In genomic region chr12:121626087-121626852, GRCh38 we compare ENCODE assay signal across 8 cellular contexts. TPM values are rescaled to one million over a fixed set of nuclear protein-coding genes. Genes with fewer than 3 reads are reported as not detected.
DNase-seq lines count a peak whose midpoint lies in the region; ATAC-seq and TF ChIP-seq lines count a peak whose summit lies in the region.

ORAI1 (plus strand) TSS chr12:121626530.

- peak within 1 kb of the TSS; percentile 88 for H3K27ac ChIP-seq in cardiac muscle cell

- H3K4me3 Mint-ChIP-seq in type B pancreatic cell = peak within 1 kb of the TSS; percentile 90

- TF ChIP-seq CTCF in GM12875 (IDR thresholded peaks at IDR 0.05; ENCODE audit: borderline replicate concordance, insufficient read depth, low read depth, low read length) = no peak
- no peak for TF ChIP-seq CTCF in cardiac muscle cell (IDR thresholded peaks at IDR 0.05; ENCODE audit: low read depth, low read length)
- TF ChIP-seq CTCF in type B pancreatic cell (conservative IDR thresholded peaks at IDR 0.05) = no peak

- H3K4me1 ChIP-seq in adipocyte (ENCODE audit: control insufficient read depth, insufficient read depth, low read length) (peaks cover 20% of the 10 kb centered on the region), cardiac muscle cell (ENCODE audit: low read depth) (peaks cover 17% of the 10 kb centered on the region)

- H3K27me3 Mint-ChIP-seq in type B pancreatic cell = no peaks in the 10 kb centered on the region

- peak; percentile 72 for ATAC-seq in HG02763 (IDR thresholded peaks at IDR 0.05; ENCODE audit: unreplicated experiment)

- DNase-seq in NCI-H1436 treated with DMSO at 0.1 percent for 48 hours (lab: John Stamatoyannopoulos, UW) (peak; percentile 69), T follicular helper cell (ENCODE audit: low read depth) (peak; percentile 94), adipocyte (ENCODE audit: low read depth) (peak; percentile 98), cardiac muscle cell (ENCODE audit: low read depth in 1 of 2, low spot score in 1 of 2) (peak; percentile 97 to 98), pons (ENCODE audit: low spot score) (peak; percentile 92), type B pancreatic cell (ENCODE audit: extremely low spot score, unreplicated experiment) (peak; percentile 97)

- H3K9me3 ChIP-seq in adipocyte (ENCODE audit: control insufficient read depth, low read length) = no peaks in the 10 kb centered on the region
- H3K9me3 ChIP-seq in cardiac muscle cell (ENCODE audit: low read depth) = no peaks in the 10 kb centered on the region

- H3K9ac ChIP-seq in adipocyte (ENCODE audit: low read length) = peak within 1 kb of the TSS; percentile 83

- H3K27ac Mint-ChIP-seq in type B pancreatic cell = peak within 1 kb of the TSS; percentile 91

- H3K36me3 Mint-ChIP-seq in type B pancreatic cell = no peaks in the 10 kb centered on the region

- H3K36me3 ChIP-seq in adipocyte (ENCODE audit: control insufficient read depth, insufficient read depth, low read length, severe bottlenecking) (no peaks in the 10 kb centered on the region), cardiac muscle cell (no peaks in the 10 kb centered on the region)

- peak within 1 kb of the TSS; percentile 90 for H3K4me3 ChIP-seq in GM12875 (ENCODE audit: low read depth, low read length)
- H3K4me3 ChIP-seq in adipocyte (ENCODE audit: low read length) = peak within 1 kb of the TSS; percentile 86
- peak within 1 kb of the TSS; percentile 71 for H3K4me3 ChIP-seq in cardiac muscle cell

- no peaks in the 10 kb centered on the region for H3K9me3 Mint-ChIP-seq in type B pancreatic cell

- H3K27me3 ChIP-seq in adipocyte (replicated peaks; ENCODE audit: control insufficient read depth, insufficient read depth, low read length) = no peaks in the 10 kb centered on the region
- H3K27me3 ChIP-seq in cardiac muscle cell = no peaks in the 10 kb centered on the region

- H3K4me1 Mint-ChIP-seq in type B pancreatic cell (ENCODE audit: unreplicated experiment) = peaks cover 19% of the 10 kb centered on the region

RNA-seq across cellular contexts. Expression of gene ORAI1, which starts in this region (rescaled TPM):
- total RNA-seq in cardiac muscle cell = 36.7 and 41.5 TPM in 2 replicates
- 63.4 and 72.2 TPM in 2 replicates for polyA plus RNA-seq in cardiac muscle cell
- 10.5 and 12.9 TPM in 2 replicates for total RNA-seq in type B pancreatic cell (ENCODE audit: low replicate concordance)

Comparison
In these comparisons a context has a peak if more than half of its experiments do, and no peak if none do; other contexts are left out.
1. Peak in every context shown above with its lines: DNase-seq, ATAC-seq, H3K4me3 ChIP-seq and H3K27ac ChIP-seq.